ENCODE assay signal across 1 cellular context in genomic region chr13:42544246-42544915, GRCh38.
TF ChIP-seq lines count a peak whose summit lies in the region.

No MANE protein-coding gene starts in this region.

TF ChIP-seq in GM23338, 12 proteins besides CTCF, POLR2A, EP300 and RAD21 (continued from another document):
- TF ChIP-seq ZNF462 (CRISPR knock-in tag; IDR thresholded peaks at IDR 0.05) (no peak), ZNF114 (CRISPR knock-in tag; IDR thresholded peaks at IDR 0.05) (no peak), ZNF331 (CRISPR knock-in tag; IDR thresholded peaks at IDR 0.05; ENCODE audit: low read depth) (no peak), POLR2AphosphoS5 (IDR thresholded peaks at IDR 0.05; ENCODE audit: low read depth) (no peak), JUNB (IDR thresholded peaks at IDR 0.05; ENCODE audit: unreplicated experiment) (no peak), EZH2 (IDR thresholded peaks at IDR 0.05; ENCODE audit: low read depth, unreplicated experiment) (no peak)
- TF ChIP-seq, protein P1, sequence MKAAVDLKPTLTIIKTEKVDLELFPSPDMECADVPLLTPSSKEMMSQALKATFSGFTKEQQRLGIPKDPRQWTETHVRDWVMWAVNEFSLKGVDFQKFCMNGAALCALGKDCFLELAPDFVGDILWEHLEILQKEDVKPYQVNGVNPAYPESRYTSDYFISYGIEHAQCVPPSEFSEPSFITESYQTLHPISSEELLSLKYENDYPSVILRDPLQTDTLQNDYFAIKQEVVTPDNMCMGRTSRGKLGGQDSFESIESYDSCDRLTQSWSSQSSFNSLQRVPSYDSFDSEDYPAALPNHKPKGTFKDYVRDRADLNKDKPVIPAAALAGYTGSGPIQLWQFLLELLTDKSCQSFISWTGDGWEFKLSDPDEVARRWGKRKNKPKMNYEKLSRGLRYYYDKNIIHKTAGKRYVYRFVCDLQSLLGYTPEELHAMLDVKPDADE (IDR thresholded peaks at IDR 0.05), result no peak
